In the genomic region with DNA sequence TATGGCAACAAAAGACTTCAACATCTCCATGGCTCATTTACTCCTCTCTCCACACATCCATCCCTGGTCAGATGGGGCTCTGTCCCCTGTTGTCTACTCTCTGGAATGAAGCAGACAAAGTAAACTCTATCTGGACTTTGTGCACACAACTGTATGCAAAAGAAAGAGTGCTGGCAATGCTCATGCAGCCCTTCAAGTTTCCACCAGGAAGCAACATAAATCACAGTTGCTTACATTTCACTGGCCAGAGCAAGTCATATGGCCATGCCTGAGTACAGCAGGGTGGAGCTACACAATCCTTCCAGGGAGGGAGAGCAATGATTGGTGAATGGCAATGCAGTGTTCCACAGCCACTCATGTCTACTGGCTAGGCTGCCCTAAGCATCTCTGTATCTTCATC, we compare ENCODE assay signal across 1 cellular context.
TF ChIP-seq lines count a peak whose summit lies in the region.

No MANE protein-coding gene starts in this region.

TF ChIP-seq in HepG2, 621 proteins besides CTCF, POLR2A, EP300 and RAD21 (continued from another document):
- TF ChIP-seq, protein P1, sequence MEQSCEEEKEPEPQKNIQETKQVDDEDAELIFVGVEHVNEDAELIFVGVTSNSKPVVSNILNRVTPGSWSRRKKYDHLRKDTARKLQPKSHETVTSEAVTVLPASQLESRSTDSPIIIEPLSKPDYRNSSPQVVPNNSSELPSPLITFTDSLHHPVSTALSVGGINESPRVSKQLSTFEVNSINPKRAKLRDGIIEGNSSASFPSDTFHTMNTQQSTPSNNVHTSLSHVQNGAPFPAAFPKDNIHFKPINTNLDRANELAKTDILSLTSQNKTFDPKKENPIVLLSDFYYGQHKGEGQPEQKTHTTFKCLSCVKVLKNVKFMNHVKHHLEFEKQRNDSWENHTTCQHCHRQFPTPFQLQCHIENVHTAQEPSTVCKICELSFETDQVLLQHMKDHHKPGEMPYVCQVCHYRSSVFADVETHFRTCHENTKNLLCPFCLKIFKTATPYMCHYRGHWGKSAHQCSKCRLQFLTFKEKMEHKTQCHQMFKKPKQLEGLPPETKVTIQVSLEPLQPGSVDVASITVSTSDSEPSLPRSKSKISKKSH (CRISPR knock-in tag; IDR thresholded peaks at IDR 0.05; ENCODE audit: borderline replicate concordance), result no peak
- TF ChIP-seq, protein P2, sequence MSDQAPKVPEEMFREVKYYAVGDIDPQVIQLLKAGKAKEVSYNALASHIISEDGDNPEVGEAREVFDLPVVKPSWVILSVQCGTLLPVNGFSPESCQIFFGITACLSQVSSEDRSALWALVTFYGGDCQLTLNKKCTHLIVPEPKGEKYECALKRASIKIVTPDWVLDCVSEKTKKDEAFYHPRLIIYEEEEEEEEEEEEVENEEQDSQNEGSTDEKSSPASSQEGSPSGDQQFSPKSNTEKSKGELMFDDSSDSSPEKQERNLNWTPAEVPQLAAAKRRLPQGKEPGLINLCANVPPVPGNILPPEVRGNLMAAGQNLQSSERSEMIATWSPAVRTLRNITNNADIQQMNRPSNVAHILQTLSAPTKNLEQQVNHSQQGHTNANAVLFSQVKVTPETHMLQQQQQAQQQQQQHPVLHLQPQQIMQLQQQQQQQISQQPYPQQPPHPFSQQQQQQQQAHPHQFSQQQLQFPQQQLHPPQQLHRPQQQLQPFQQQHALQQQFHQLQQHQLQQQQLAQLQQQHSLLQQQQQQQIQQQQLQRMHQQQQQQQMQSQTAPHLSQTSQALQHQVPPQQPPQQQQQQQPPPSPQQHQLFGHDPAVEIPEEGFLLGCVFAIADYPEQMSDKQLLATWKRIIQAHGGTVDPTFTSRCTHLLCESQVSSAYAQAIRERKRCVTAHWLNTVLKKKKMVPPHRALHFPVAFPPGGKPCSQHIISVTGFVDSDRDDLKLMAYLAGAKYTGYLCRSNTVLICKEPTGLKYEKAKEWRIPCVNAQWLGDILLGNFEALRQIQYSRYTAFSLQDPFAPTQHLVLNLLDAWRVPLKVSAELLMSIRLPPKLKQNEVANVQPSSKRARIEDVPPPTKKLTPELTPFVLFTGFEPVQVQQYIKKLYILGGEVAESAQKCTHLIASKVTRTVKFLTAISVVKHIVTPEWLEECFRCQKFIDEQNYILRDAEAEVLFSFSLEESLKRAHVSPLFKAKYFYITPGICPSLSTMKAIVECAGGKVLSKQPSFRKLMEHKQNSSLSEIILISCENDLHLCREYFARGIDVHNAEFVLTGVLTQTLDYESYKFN (CRISPR knock-in tag; conservative IDR thresholded peaks at IDR 0.05), result 0 out of 2 replicates have a peak, but pooled peaks have one; percentile 22
- TF ChIP-seq MATR3 (CRISPR knock-in tag; IDR thresholded peaks at IDR 0.05), result no peak
- TF ChIP-seq FOXA1 (IDR thresholded peaks at IDR 0.05), result no peak
- 0 out of 2 replicates have a peak, but pooled peaks have one; percentile 16 for TF ChIP-seq FOXA1 (CRISPR knock-in tag; IDR thresholded peaks at IDR 0.05)
- TF ChIP-seq, protein P3, sequence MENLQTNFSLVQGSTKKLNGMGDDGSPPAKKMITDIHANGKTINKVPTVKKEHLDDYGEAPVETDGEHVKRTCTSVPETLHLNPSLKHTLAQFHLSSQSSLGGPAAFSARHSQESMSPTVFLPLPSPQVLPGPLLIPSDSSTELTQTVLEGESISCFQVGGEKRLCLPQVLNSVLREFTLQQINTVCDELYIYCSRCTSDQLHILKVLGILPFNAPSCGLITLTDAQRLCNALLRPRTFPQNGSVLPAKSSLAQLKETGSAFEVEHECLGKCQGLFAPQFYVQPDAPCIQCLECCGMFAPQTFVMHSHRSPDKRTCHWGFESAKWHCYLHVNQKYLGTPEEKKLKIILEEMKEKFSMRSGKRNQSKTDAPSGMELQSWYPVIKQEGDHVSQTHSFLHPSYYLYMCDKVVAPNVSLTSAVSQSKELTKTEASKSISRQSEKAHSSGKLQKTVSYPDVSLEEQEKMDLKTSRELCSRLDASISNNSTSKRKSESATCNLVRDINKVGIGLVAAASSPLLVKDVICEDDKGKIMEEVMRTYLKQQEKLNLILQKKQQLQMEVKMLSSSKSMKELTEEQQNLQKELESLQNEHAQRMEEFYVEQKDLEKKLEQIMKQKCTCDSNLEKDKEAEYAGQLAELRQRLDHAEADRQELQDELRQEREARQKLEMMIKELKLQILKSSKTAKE (CRISPR knock-in tag; IDR thresholded peaks at IDR 0.05; ENCODE audit: borderline replicate concordance), result no peak
- no peak for TF ChIP-seq SALL2 (CRISPR knock-in tag; IDR thresholded peaks at IDR 0.05)
- peak; percentile 91 for TF ChIP-seq PHF21A (CRISPR knock-in tag; IDR thresholded peaks at IDR 0.05)
- peak; percentile 32; the same call in 1 of the 2 replicates for TF ChIP-seq ZNF292 (CRISPR knock-in tag; IDR thresholded peaks at IDR 0.05; ENCODE audit: borderline replicate concordance, low read depth)
- TF ChIP-seq NFYC (CRISPR knock-in tag; IDR thresholded peaks at IDR 0.05), result peak; percentile 59
- TF ChIP-seq, protein P4, sequence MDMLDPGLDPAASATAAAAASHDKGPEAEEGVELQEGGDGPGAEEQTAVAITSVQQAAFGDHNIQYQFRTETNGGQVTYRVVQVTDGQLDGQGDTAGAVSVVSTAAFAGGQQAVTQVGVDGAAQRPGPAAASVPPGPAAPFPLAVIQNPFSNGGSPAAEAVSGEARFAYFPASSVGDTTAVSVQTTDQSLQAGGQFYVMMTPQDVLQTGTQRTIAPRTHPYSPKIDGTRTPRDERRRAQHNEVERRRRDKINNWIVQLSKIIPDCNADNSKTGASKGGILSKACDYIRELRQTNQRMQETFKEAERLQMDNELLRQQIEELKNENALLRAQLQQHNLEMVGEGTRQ (IDR thresholded peaks at IDR 0.05; ENCODE audit: low read depth, low read length), result peak; percentile 58
- TF ChIP-seq, protein P4 (CRISPR knock-in tag; IDR thresholded peaks at IDR 0.05; ENCODE audit: borderline replicate concordance), result peak; percentile 61; the same call in 1 of the 2 replicates
- peak; percentile 97 for TF ChIP-seq GFI1 (CRISPR knock-in tag; IDR thresholded peaks at IDR 0.05; ENCODE audit: borderline replicate concordance)
- TF ChIP-seq HDAC2 (CRISPR knock-in tag; IDR thresholded peaks at IDR 0.05), result 0 out of 2 replicates have a peak, but pooled peaks have one; percentile 17
- TF ChIP-seq FOXA3 (CRISPR knock-in tag; IDR thresholded peaks at IDR 0.05), result 0 out of 2 replicates have a peak, but pooled peaks have one; percentile 14
- TF ChIP-seq HNF4G (IDR thresholded peaks at IDR 0.05; ENCODE audit: borderline replicate concordance, low read depth, low read length), result 0 out of 2 replicates have a peak, but pooled peaks have one; percentile 14
- no peak for TF ChIP-seq HNF4G (CRISPR knock-in tag; IDR thresholded peaks at IDR 0.05; ENCODE audit: borderline replicate concordance, low read depth)
- TF ChIP-seq ATF7 (IDR thresholded peaks at IDR 0.05), result no peak
- TF ChIP-seq ATF7 (CRISPR knock-in tag; IDR thresholded peaks at IDR 0.05), result no peak
- TF ChIP-seq MXI1 (IDR thresholded peaks at IDR 0.05; ENCODE audit: borderline replicate concordance, low read depth, low read length), result peak; percentile 25; the same call in 1 of the 3 replicates
- TF ChIP-seq HNF4A (CRISPR knock-in tag; IDR thresholded peaks at IDR 0.05), result peak; percentile 77
- TF ChIP-seq ZNF670 (CRISPR knock-in tag; IDR thresholded peaks at IDR 0.05; ENCODE audit: borderline replicate concordance), result 0 out of 2 replicates have a peak, but pooled peaks have one; percentile 28
- TF ChIP-seq ELF3 (CRISPR knock-in tag; IDR thresholded peaks at IDR 0.05), result 0 out of 2 replicates have a peak, but pooled peaks have one; percentile 20
- peak; percentile 26 for TF ChIP-seq TEAD3 (CRISPR knock-in tag; optimal IDR thresholded peaks at IDR 0.05; ENCODE audit: borderline replicate concordance)
- TF ChIP-seq, protein P5, sequence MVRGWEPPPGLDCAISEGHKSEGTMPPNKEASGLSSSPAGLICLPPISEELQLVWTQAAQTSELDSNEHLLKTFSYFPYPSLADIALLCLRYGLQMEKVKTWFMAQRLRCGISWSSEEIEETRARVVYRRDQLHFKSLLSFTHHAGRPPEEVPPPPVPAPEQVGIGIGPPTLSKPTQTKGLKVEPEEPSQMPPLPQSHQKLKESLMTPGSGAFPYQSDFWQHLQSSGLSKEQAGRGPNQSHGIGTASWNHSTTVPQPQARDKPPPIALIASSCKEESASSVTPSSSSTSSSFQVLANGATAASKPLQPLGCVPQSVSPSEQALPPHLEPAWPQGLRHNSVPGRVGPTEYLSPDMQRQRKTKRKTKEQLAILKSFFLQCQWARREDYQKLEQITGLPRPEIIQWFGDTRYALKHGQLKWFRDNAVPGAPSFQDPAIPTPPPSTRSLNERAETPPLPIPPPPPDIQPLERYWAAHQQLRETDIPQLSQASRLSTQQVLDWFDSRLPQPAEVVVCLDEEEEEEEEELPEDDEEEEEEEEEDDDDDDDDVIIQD (CRISPR knock-in tag; IDR thresholded peaks at IDR 0.05; ENCODE audit: low read depth), result peak; percentile 23; the same call in 1 of the 2 replicates
- no peak for TF ChIP-seq RARA (CRISPR knock-in tag; IDR thresholded peaks at IDR 0.05)
- TF ChIP-seq SKI (IDR thresholded peaks at IDR 0.05; ENCODE audit: partially characterized antibody), result peak; percentile 54
